Comparison of ENCODE assay signal across 1 cellular context in genomic region chr1:158045639-158046038, GRCh38.
TF ChIP-seq lines count a peak whose summit lies in the region.

No MANE protein-coding gene starts in this region.

TF ChIP-seq in H1, 55 proteins besides CTCF, POLR2A, EP300 and RAD21 (continued from another document):
- no peak for TF ChIP-seq NANOG (IDR thresholded peaks at IDR 0.05; ENCODE audit: insufficient read depth, low read depth, low read length, poor library complexity, severe bottlenecking)
- no peak for TF ChIP-seq TAF1 (IDR thresholded peaks at IDR 0.05; ENCODE audit: low read depth, low read length)
- peak; percentile 84; the same call in 1 of the 2 replicates for TF ChIP-seq POU5F1 (IDR thresholded peaks at IDR 0.05; ENCODE audit: low read depth, low read length)
- TF ChIP-seq USF2 (IDR thresholded peaks at IDR 0.05; ENCODE audit: low read length): peak; percentile 79
- no peak for TF ChIP-seq MAFK (IDR thresholded peaks at IDR 0.05; ENCODE audit: low read depth, low read length)
